1 cellular context compared by ENCODE assay signal in genomic region chr3:69051796-69052566, GRCh38.
A peak's percentile ranks its signal among the peaks of the same experiment; 100 is the strongest.
TF ChIP-seq lines count a peak whose summit lies in the region.

A gene with protein sequence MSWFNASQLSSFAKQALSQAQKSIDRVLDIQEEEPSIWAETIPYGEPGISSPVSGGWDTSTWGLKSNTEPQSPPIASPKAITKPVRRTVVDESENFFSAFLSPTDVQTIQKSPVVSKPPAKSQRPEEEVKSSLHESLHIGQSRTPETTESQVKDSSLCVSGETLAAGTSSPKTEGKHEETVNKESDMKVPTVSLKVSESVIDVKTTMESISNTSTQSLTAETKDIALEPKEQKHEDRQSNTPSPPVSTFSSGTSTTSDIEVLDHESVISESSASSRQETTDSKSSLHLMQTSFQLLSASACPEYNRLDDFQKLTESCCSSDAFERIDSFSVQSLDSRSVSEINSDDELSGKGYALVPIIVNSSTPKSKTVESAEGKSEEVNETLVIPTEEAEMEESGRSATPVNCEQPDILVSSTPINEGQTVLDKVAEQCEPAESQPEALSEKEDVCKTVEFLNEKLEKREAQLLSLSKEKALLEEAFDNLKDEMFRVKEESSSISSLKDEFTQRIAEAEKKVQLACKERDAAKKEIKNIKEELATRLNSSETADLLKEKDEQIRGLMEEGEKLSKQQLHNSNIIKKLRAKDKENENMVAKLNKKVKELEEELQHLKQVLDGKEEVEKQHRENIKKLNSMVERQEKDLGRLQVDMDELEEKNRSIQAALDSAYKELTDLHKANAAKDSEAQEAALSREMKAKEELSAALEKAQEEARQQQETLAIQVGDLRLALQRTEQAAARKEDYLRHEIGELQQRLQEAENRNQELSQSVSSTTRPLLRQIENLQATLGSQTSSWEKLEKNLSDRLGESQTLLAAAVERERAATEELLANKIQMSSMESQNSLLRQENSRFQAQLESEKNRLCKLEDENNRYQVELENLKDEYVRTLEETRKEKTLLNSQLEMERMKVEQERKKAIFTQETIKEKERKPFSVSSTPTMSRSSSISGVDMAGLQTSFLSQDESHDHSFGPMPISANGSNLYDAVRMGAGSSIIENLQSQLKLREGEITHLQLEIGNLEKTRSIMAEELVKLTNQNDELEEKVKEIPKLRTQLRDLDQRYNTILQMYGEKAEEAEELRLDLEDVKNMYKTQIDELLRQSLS (minus strand): TSS chr3:69052333. CDS start chr3:69052086, 247 bp downstream.

TF ChIP-seq in HEK293T, 16 proteins besides CTCF, POLR2A, EP300 and RAD21 (continued from another document):
- TF ChIP-seq ELF4 (IDR thresholded peaks at IDR 0.05) (peak; percentile 33; the same call in 1 of the 2 replicates), FOXK2 (IDR thresholded peaks at IDR 0.05) (peak; percentile 69; the same call in 1 of the 2 replicates), HDGF (IDR thresholded peaks at IDR 0.05; ENCODE audit: borderline replicate concordance) (no peak)
